Comparison of ENCODE assay signal across 9 cellular contexts in genomic region chr2:236972491-236973379, GRCh38.
DNase-seq lines count a peak whose midpoint lies in the region; ATAC-seq lines count a peak whose summit lies in the region.
"Had no signal": no experiment of that assay in that cellular context is flagged by ENCODE, and none has a peak within 500 bp of the region (broad histone marks: within the 10 kb centered on the region; RNA-seq: fewer than 3 reads in every experiment).

No MANE protein-coding gene starts in this region.

- H3K27ac Mint-ChIP-seq in CD4-positive, alpha-beta memory T cell = peak overlapping the region in 2 of 7 donors; percentile 13 to 53
- H3K27ac Mint-ChIP-seq in stimulated activated naive CD8-positive, alpha-beta T cell treated with anti-CD3 and anti-CD28 coated beads, Interleukin-15, amount 100 ng/mL, for 72 hours = no peak overlapping the region

- peak overlapping the region in 1 of 8 donors; percentile 22 for H3K4me3 Mint-ChIP-seq in CD4-positive, alpha-beta memory T cell
- H3K4me3 Mint-ChIP-seq in stimulated activated naive CD8-positive, alpha-beta T cell treated with anti-CD3 and anti-CD28 coated beads, Interleukin-15, amount 100 ng/mL, for 72 hours = no peak overlapping the region

- peaks cover 2 to 4% of the 10 kb centered on the region in 2 donors for H3K27me3 Mint-ChIP-seq in CD4-positive, alpha-beta memory T cell
- no peaks in the 10 kb centered on the region for H3K27me3 Mint-ChIP-seq in stimulated activated naive CD8-positive, alpha-beta T cell treated with anti-CD3 and anti-CD28 coated beads, Interleukin-15, amount 100 ng/mL, for 72 hours

- DNase-seq in A172 (ENCODE audit: low spot score) = peak; percentile 63
- DNase-seq in HT-29 (ENCODE audit: low spot score) = peak; percentile 27
- peak; percentile 49 for DNase-seq in astrocyte of the hippocampus (ENCODE audit: low read depth, low spot score)
- DNase-seq in left kidney (ENCODE audit: low read depth, low spot score) = peak; percentile 93
- DNase-seq in CD4-positive, alpha-beta memory T cell = no peak
- DNase-seq in head of caudate nucleus = no peak
- no peak for DNase-seq in stimulated activated naive CD8-positive, alpha-beta T cell treated with anti-CD3 and anti-CD28 coated beads, Interleukin-15, amount 100 ng/mL, for 72 hours

- no peaks in the 10 kb centered on the region for H3K36me3 ChIP-seq in CD4-positive, alpha-beta memory T cell (ENCODE audit: insufficient read depth, low read length)

- no peaks in the 10 kb centered on the region for H3K36me3 Mint-ChIP-seq in CD4-positive, alpha-beta memory T cell

- H3K4me1 ChIP-seq in CD4-positive, alpha-beta memory T cell (ENCODE audit: insufficient read depth, low read length) = peaks cover 32% of the 10 kb centered on the region

- peaks cover 23 to 42% (median 27%) of the 10 kb centered on the region in 4 donors for H3K4me1 Mint-ChIP-seq in CD4-positive, alpha-beta memory T cell
- peaks cover 34% of the 10 kb centered on the region for H3K4me1 Mint-ChIP-seq in stimulated activated naive CD8-positive, alpha-beta T cell treated with anti-CD3 and anti-CD28 coated beads, Interleukin-15, amount 100 ng/mL, for 72 hours

- no peak overlapping the region for H3K4me3 ChIP-seq in CD4-positive, alpha-beta memory T cell (ENCODE audit: low read length in 2 of 2)

- intact Hi-C loops in CD4-positive, alpha-beta memory T cell (cut with micrococcal nuclease) = no loop called here
- intact Hi-C loops in head of caudate nucleus (cut with DNase I) = no loop called here

- no peaks in the 10 kb centered on the region for H3K9me3 Mint-ChIP-seq in CD4-positive, alpha-beta memory T cell
- H3K9me3 Mint-ChIP-seq in stimulated activated naive CD8-positive, alpha-beta T cell treated with anti-CD3 and anti-CD28 coated beads, Interleukin-15, amount 100 ng/mL, for 72 hours = no peaks in the 10 kb centered on the region

- H3K9me3 ChIP-seq in CD4-positive, alpha-beta memory T cell (ENCODE audit: control insufficient read depth in 1 of 2, low read length in 2 of 2) = no peaks in the 10 kb centered on the region

- POLR2A ChIA-PET in CD4-positive, alpha-beta memory T cell (lab: Charles Lee; ENCODE audit: partially characterized antibody) = no interaction called here

- ATAC-seq in GM18909 (IDR thresholded peaks at IDR 0.05; ENCODE audit: poor library complexity, unreplicated experiment) = no peak
- no peak for ATAC-seq in stimulated activated naive CD8-positive, alpha-beta T cell treated with anti-CD3 and anti-CD28 coated beads, Interleukin-15, amount 100 ng/mL, for 72 hours

- H3K27ac ChIP-seq in CD4-positive, alpha-beta memory T cell (ENCODE audit: low read depth, low read length) = no peak overlapping the region
- H3K27ac ChIP-seq: HL-60 had no signal

- no peaks in the 10 kb centered on the region for H3K27me3 ChIP-seq in CD4-positive, alpha-beta memory T cell (ENCODE audit: insufficient read depth, low read length)

- CTCF ChIA-PET in CD4-positive, alpha-beta memory T cell (lab: Charles Lee; ENCODE audit: partially characterized antibody) = interaction anchor here (1.4 kb wide), 1 partner anchor 10 kb away, joined by 3 read pairs; no protein-coding TSS in a partner anchor

Comparison
In these comparisons a context has a peak if more than half of its experiments do, and no peak if none do; other contexts are left out.
1. DNase-seq: peak in A172 (single experiment), HT-29 (single experiment), astrocyte of the hippocampus (single experiment) and left kidney (single experiment); none in CD4-positive, alpha-beta memory T cell (0 of 5), head of caudate nucleus (0 of 42) and stimulated activated naive CD8-positive, alpha-beta T cell treated with anti-CD3 and anti-CD28 coated beads, Interleukin-15, amount 100 ng/mL, for 72 hours (0 of 2).